In the genomic region with DNA sequence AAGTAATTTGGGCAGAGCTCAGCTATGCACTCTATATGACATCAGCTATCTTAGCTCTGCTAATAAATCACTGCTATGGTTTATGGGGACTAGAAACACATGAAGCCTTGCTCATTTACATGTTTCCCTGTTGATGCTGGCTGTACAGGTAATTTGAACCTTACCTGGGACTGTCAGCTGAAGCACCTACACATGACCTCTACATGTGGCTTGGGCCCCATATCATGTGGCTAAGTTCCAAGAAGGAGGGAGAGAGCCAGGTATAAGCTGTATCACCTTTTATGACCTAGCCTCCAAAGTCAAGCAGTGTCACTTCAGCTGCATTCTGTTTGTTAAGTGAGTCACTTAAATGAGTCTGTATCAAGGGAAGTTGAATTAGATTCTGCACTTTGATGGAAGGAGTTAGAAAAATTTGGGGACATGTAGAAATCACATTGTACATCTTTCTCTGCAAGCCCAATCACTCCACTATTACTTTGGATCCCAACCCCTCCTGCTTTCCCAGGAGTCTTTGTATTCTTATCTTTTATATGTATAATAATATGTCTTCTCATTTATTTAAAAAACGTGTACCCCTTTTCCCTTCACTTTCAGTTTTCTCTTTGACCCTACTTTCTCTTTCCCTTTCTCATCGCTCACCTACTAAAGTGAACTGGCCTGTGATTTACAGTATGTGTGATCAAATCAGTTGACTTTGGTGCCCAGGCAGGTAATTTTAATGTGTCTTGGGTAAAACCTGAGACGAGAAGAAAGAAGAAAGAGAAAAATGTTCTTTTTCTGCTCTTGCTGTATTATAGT, we compare ENCODE assay signal across 9 cellular contexts. TPM values are rescaled to one million over a fixed set of nuclear protein-coding genes. Genes with fewer than 3 reads are reported as not detected.
DNase-seq lines count a peak whose midpoint lies in the region; ATAC-seq, FAIRE-seq and TF ChIP-seq lines count a peak whose summit lies in the region.
"Had no signal": no experiment of that assay in that cellular context is flagged by ENCODE, and none has a peak within 500 bp of the region (broad histone marks: within the 10 kb centered on the region; RNA-seq: fewer than 3 reads in every experiment).

No MANE protein-coding gene starts in this region.

- peaks cover 8% of the 10 kb centered on the region for H4K20me1 ChIP-seq in astrocyte (ENCODE audit: insufficient read depth, low read length)
- no peaks in the 10 kb centered on the region for H4K20me1 ChIP-seq in neural progenitor cell (ENCODE audit: low read depth)

- peaks cover 0 to 3% (median 0%) of the 10 kb centered on the region in 8 donors for H3K9me3 Mint-ChIP-seq in CD4-positive, alpha-beta memory T cell
- H3K9me3 Mint-ChIP-seq in astrocyte (ENCODE audit: unreplicated experiment) (no peaks in the 10 kb centered on the region), neural progenitor cell (peaks cover 11% of the 10 kb centered on the region)

- POLR2A ChIA-PET in CD4-positive, alpha-beta memory T cell (lab: Charles Lee; ENCODE audit: partially characterized antibody) = interaction anchor here (0.8 to 1.4 kb wide), 3 partner anchors 11 to 92 kb away, joined by 4 to 11 read pairs (median 5); partner anchors contain the start of gene TTLL7

- peak overlapping the region; percentile 59 to 93 (median 88) for H3K27ac Mint-ChIP-seq in CD4-positive, alpha-beta memory T cell
- peak overlapping the region; percentile 70 for H3K27ac Mint-ChIP-seq in astrocyte (ENCODE audit: unreplicated experiment)
- H3K27ac Mint-ChIP-seq in neural progenitor cell = no peak overlapping the region

- peaks cover 0 to 5% of the 10 kb centered on the region in 2 donors for H3K27me3 Mint-ChIP-seq in CD4-positive, alpha-beta memory T cell
- H3K27me3 Mint-ChIP-seq in astrocyte (ENCODE audit: low read depth, unreplicated experiment) (no peaks in the 10 kb centered on the region), neural progenitor cell (ENCODE audit: insufficient read depth, low read depth) (no peaks in the 10 kb centered on the region)

- DNase-seq in CD4-positive, alpha-beta memory T cell = peak; percentile 16 to 39 (median 38)
- DNase-seq in astrocyte (ENCODE audit: low read depth) (peak; percentile 5), caudate nucleus (lab: John Stamatoyannopoulos, UW) (no peak), neural progenitor cell (ENCODE audit: low spot score) (no peak), mucosa of gallbladder (ENCODE audit: low spot score) (no peak)
- DNase-seq in stimulated activated CD4-positive, alpha-beta T cell treated with anti-CD3 and anti-CD28 coated beads, Interleukin-1b, Interleukin-23, amount 100 ng/mL, for 48 hours = no peak
- DNase-seq: midbrain had no signal

- ATAC-seq in GM19025 (IDR thresholded peaks at IDR 0.05; ENCODE audit: low read depth, unreplicated experiment) (peak; percentile 56), HG03175 (IDR thresholded peaks at IDR 0.05; ENCODE audit: unreplicated experiment) (peak; percentile 74)

- peaks cover 21% of the 10 kb centered on the region for H3K4me1 ChIP-seq in CD4-positive, alpha-beta memory T cell (ENCODE audit: insufficient read depth, low read length)
- H3K4me1 ChIP-seq in astrocyte (ENCODE audit: insufficient read depth, low read length) (peaks cover 15% of the 10 kb centered on the region), neural progenitor cell (no peaks in the 10 kb centered on the region)

- H3K4me2 ChIP-seq in astrocyte (ENCODE audit: low read length) = no peak overlapping the region
- H3K4me2 ChIP-seq in neural progenitor cell = no peak overlapping the region

- no peaks in the 10 kb centered on the region for H3K36me3 ChIP-seq in CD4-positive, alpha-beta memory T cell (ENCODE audit: insufficient read depth, low read length)
- H3K36me3 ChIP-seq in astrocyte (ENCODE audit: insufficient read depth, low read length) = no peaks in the 10 kb centered on the region
- H3K36me3 ChIP-seq in neural progenitor cell = no peaks in the 10 kb centered on the region

- no peak for FAIRE-seq in astrocyte (lab: Jason Lieb, UNC)

- H3K9ac ChIP-seq in astrocyte (ENCODE audit: low read length) = no peak overlapping the region
- H3K9ac ChIP-seq in neural progenitor cell = no peak overlapping the region

- no peaks in the 10 kb centered on the region for H3F3A ChIP-seq in neural progenitor cell (ENCODE audit: low read depth)

- H3K79me2 ChIP-seq in astrocyte (ENCODE audit: insufficient read depth, low read length) = peaks cover 13% of the 10 kb centered on the region
- peaks cover 52% of the 10 kb centered on the region for H3K79me2 ChIP-seq in neural progenitor cell (ENCODE audit: low read depth)

- H3K4me3 Mint-ChIP-seq in CD4-positive, alpha-beta memory T cell = peak overlapping the region; percentile 58 to 89 (median 76)
- H3K4me3 Mint-ChIP-seq in astrocyte (ENCODE audit: unreplicated experiment) (no peak overlapping the region), neural progenitor cell (no peak overlapping the region)

- no peaks in the 10 kb centered on the region for H3K36me3 Mint-ChIP-seq in CD4-positive, alpha-beta memory T cell
- H3K36me3 Mint-ChIP-seq in astrocyte (ENCODE audit: low read depth, unreplicated experiment) = peaks cover 2% of the 10 kb centered on the region
- peaks cover 18% of the 10 kb centered on the region for H3K36me3 Mint-ChIP-seq in neural progenitor cell

- CTCF ChIA-PET in CD4-positive, alpha-beta memory T cell (lab: Charles Lee; ENCODE audit: partially characterized antibody) = interaction anchor here (1.5 to 1.8 kb wide), 2 partner anchors 13 to 37 kb away, joined by 3 to 5 read pairs; no protein-coding TSS in a partner anchor

- no peaks in the 10 kb centered on the region for H3K27me3 ChIP-seq in CD4-positive, alpha-beta memory T cell (ENCODE audit: insufficient read depth, low read length)
- H3K27me3 ChIP-seq in astrocyte (ENCODE audit: insufficient read depth, low read length) = no peaks in the 10 kb centered on the region
- H3K27me3 ChIP-seq in neural progenitor cell = no peaks in the 10 kb centered on the region

- peaks cover 13 to 21% (median 19%) of the 10 kb centered on the region in 4 donors for H3K4me1 Mint-ChIP-seq in CD4-positive, alpha-beta memory T cell
- H3K4me1 Mint-ChIP-seq in astrocyte (ENCODE audit: low read depth, unreplicated experiment) (peaks cover 30% of the 10 kb centered on the region), neural progenitor cell (no peaks in the 10 kb centered on the region)

- H2AFZ ChIP-seq in astrocyte (ENCODE audit: low read depth, low read length) (no peak overlapping the region), neural progenitor cell (replicated peaks) (no peak overlapping the region)

- no peak overlapping the region for H3K27ac ChIP-seq in CD4-positive, alpha-beta memory T cell (ENCODE audit: low read depth, low read length)
- H3K27ac ChIP-seq in astrocyte (ENCODE audit: low read depth, low read length) = no peak overlapping the region
- H3K27ac ChIP-seq in caudate nucleus (ENCODE audit: low read depth, low read length) = no peak overlapping the region
- no peak overlapping the region for H3K27ac ChIP-seq in neural progenitor cell

- no peak for TF ChIP-seq CTCF in astrocyte (IDR thresholded peaks at IDR 0.05; ENCODE audit: insufficient read depth, low read depth, low read length)
- no peak for TF ChIP-seq CTCF in neural progenitor cell (IDR thresholded peaks at IDR 0.05)

- intact Hi-C loops in CD4-positive, alpha-beta memory T cell (cut with micrococcal nuclease) = loop anchor here (2.0 kb wide), 1 partner anchor 14 kb away; no protein-coding TSS in a partner anchor

- no peaks in the 10 kb centered on the region for H3K9me3 ChIP-seq in CD4-positive, alpha-beta memory T cell (ENCODE audit: control insufficient read depth in 1 of 2, low read length in 2 of 2)
- no peaks in the 10 kb centered on the region for H3K9me3 ChIP-seq in astrocyte (ENCODE audit: insufficient read depth, low read depth, low read length)
- H3K9me3 ChIP-seq in neural progenitor cell (ENCODE audit: low read depth) = no peaks in the 10 kb centered on the region

- peak overlapping the region; percentile 12 to 42 for H3K4me3 ChIP-seq in CD4-positive, alpha-beta memory T cell (ENCODE audit: low read length in 2 of 2)
- H3K4me3 ChIP-seq in astrocyte (ENCODE audit: insufficient read depth, low read depth, low read length) (no peak overlapping the region), neural progenitor cell (no peak overlapping the region)

RNA-seq across cellular contexts. Expression of gene PRKACB, which starts 53.4 kb away (rescaled TPM):
- 100 to 1,000 TPM; 128 to 131 TPM for total RNA-seq in CD4-positive, alpha-beta memory T cell
- polyA plus RNA-seq in CD4-positive, alpha-beta memory T cell = 100 to 1,000 TPM in 1 of 2 donors, 10 to 100 TPM in 1; 75.8 to 132 TPM
- total RNA-seq in astrocyte (60.7 and 64.9 TPM in 2 replicates), neural progenitor cell (ENCODE audit: low replicate concordance) (28.9 and 44.1 TPM in 2 replicates), mucosa of gallbladder (70.5 TPM)

Comparison
In these comparisons a context has a peak if more than half of its experiments do, and no peak if none do; other contexts are left out.
1. DNase-seq: peak in CD4-positive, alpha-beta memory T cell (5 of 5) and astrocyte (single experiment); none in caudate nucleus (0 of 61), stimulated activated CD4-positive, alpha-beta T cell treated with anti-CD3 and anti-CD28 coated beads, Interleukin-1b, Interleukin-23, amount 100 ng/mL, for 48 hours (single experiment), neural progenitor cell (single experiment) and mucosa of gallbladder (single experiment).
2. H3K4me3 ChIP-seq: peak in CD4-positive, alpha-beta memory T cell (2 of 2); none in astrocyte (single experiment) and neural progenitor cell (single experiment).
3. H3K4me3 Mint-ChIP-seq: peak in CD4-positive, alpha-beta memory T cell (8 of 8); none in astrocyte (single experiment) and neural progenitor cell (single experiment).